In the genomic region with DNA sequence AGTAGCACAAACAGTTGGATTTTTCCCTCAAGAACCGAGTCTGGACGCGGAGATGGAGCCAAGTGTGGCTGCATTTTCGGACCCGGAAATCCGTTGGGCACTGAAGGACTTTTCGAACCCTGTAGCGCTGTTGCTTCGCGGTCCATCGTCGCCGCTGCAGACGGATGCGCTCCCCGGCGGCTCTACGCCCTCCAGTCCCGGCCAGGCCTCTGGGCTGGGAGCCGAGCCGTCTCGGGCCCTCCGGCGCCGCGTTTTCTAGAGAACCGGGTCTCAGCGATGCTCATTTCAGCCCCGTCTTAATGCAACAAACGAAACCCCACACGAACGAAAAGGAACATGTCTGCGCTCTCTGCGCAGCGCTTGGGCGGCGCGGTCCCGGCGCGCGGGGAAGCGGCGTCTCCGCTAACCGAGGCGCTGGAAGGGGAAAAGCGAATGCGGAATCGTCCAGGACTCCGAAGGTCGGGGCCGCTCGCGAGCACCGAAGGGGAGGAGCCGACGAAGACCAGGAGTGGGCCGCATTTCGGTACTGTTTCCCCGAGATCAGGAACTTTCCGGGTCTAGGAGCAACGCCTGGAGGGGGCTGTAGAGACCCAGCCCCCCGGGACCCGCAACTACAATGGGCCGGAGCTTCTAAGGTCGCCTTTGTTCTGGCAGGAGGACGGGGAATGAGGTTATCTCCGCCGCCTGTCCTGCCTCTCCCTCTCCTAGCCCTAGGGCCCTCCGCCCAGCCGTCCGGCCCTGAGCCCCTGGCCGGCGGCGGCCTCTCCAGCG, we compare ENCODE assay signal across 8 cellular contexts. TPM values are rescaled to one million over a fixed set of nuclear protein-coding genes. Genes with fewer than 3 reads are reported as not detected.
A peak's percentile ranks its signal among the peaks of the same experiment; 100 is the strongest.
DNase-seq lines count a peak whose midpoint lies in the region; ATAC-seq and TF ChIP-seq lines count a peak whose summit lies in the region.

No MANE protein-coding gene starts in this region.

- H3K4me3 ChIP-seq in iPS-20b (ENCODE audit: low read length) = peak overlapping the region; percentile 56
- peak overlapping the region; percentile 31 for H3K4me3 ChIP-seq in suprapubic skin

- peaks cover 100% of the 10 kb centered on the region for H3K27me3 ChIP-seq in iPS-20b (ENCODE audit: insufficient read depth, low read length)
- H3K27me3 ChIP-seq in suprapubic skin = peaks cover 100% of the 10 kb centered on the region

- H3K36me3 ChIP-seq in iPS-20b (ENCODE audit: insufficient read depth, low read depth, low read length) = no peaks in the 10 kb centered on the region
- no peaks in the 10 kb centered on the region for H3K36me3 ChIP-seq in suprapubic skin

- H3K27ac Mint-ChIP-seq in activated T-cell treated with anti-CD3 and anti-CD28 coated beads, Interleukin-2, amount 50 U/mL, for 72 hours = no peak overlapping the region

- peaks cover 9% of the 10 kb centered on the region for H3K4me1 ChIP-seq in iPS-20b (ENCODE audit: insufficient read depth, low read length)
- peaks cover 64% of the 10 kb centered on the region for H3K4me1 ChIP-seq in suprapubic skin

- H3K4me1 Mint-ChIP-seq in activated T-cell treated with anti-CD3 and anti-CD28 coated beads, Interleukin-2, amount 50 U/mL, for 4 hours (ENCODE audit: low read depth) = peaks cover 31% of the 10 kb centered on the region
- peaks cover 35% of the 10 kb centered on the region for H3K4me1 Mint-ChIP-seq in activated T-cell treated with anti-CD3 and anti-CD28 coated beads, Interleukin-2, amount 50 U/mL, for 72 hours (ENCODE audit: low read depth)

- TF ChIP-seq POLR2A in suprapubic skin (IDR thresholded peaks at IDR 0.05) = no peak

- H3K9me3 ChIP-seq in iPS-20b (ENCODE audit: insufficient read depth, low read depth, low read length) = peaks cover 9% of the 10 kb centered on the region; the same call in 1 of the 2 replicates
- no peaks in the 10 kb centered on the region for H3K9me3 ChIP-seq in suprapubic skin

- 4% methylated on average over 45 of the region's 77 CpGs for WGBS in suprapubic skin

- no peak overlapping the region for H3K9ac ChIP-seq in iPS-20b (ENCODE audit: low read depth, low read length)

- no peak for DNase-seq in activated T-cell treated with anti-CD3 and anti-CD28 coated beads, Interleukin-2, amount 50 U/mL, for 4 hours
- DNase-seq in activated T-cell treated with anti-CD3 and anti-CD28 coated beads for 4 hours (no peak), suprapubic skin (ENCODE audit: low spot score in 2 of 2) (peak in 1 of 2 donors; percentile 51), NCI-H1436 (lab: John Stamatoyannopoulos, UW) (no peak)
- DNase-seq in activated T-cell treated with anti-CD3 and anti-CD28 coated beads, Interleukin-2, amount 50 U/mL, for 72 hours = peak; percentile 60 to 72

- H3K27ac ChIP-seq in iPS-20b (ENCODE audit: low read length) (no peak overlapping the region), suprapubic skin (no peak overlapping the region)

- no peaks in the 10 kb centered on the region for H3K9me3 Mint-ChIP-seq in activated T-cell treated with anti-CD3 and anti-CD28 coated beads, Interleukin-2, amount 50 U/mL, for 4 hours
- H3K9me3 Mint-ChIP-seq in activated T-cell treated with anti-CD3 and anti-CD28 coated beads, Interleukin-2, amount 50 U/mL, for 72 hours = no peaks in the 10 kb centered on the region

- H3K36me3 Mint-ChIP-seq in activated T-cell treated with anti-CD3 and anti-CD28 coated beads, Interleukin-2, amount 50 U/mL, for 4 hours (ENCODE audit: insufficient read depth) = no peaks in the 10 kb centered on the region
- no peaks in the 10 kb centered on the region for H3K36me3 Mint-ChIP-seq in activated T-cell treated with anti-CD3 and anti-CD28 coated beads, Interleukin-2, amount 50 U/mL, for 72 hours (ENCODE audit: insufficient read depth in 2 of 2)

- no peak for TF ChIP-seq CTCF in suprapubic skin (IDR thresholded peaks at IDR 0.05)

- peak; percentile 23 to 45 for ATAC-seq in activated T-cell treated with anti-CD3 and anti-CD28 coated beads, Interleukin-2, amount 50 U/mL, for 4 hours
- ATAC-seq in activated T-cell treated with anti-CD3 and anti-CD28 coated beads, Interleukin-2, amount 50 U/mL, for 72 hours (replicated peaks in 1 of 2) = peak; percentile 30 to 32
- ATAC-seq in HG02981 (IDR thresholded peaks at IDR 0.05; ENCODE audit: unreplicated experiment) = no peak
- no peak for ATAC-seq in GM19351 (IDR thresholded peaks at IDR 0.05; ENCODE audit: unreplicated experiment)

- peaks cover 66% of the 10 kb centered on the region for H3K27me3 Mint-ChIP-seq in activated T-cell treated with anti-CD3 and anti-CD28 coated beads, Interleukin-2, amount 50 U/mL, for 4 hours (ENCODE audit: low read depth)
- H3K27me3 Mint-ChIP-seq in activated T-cell treated with anti-CD3 and anti-CD28 coated beads, Interleukin-2, amount 50 U/mL, for 72 hours (ENCODE audit: low read depth) = peaks cover 69% of the 10 kb centered on the region

- H3K4me3 Mint-ChIP-seq in activated T-cell treated with anti-CD3 and anti-CD28 coated beads, Interleukin-2, amount 50 U/mL, for 4 hours = peak overlapping the region; percentile 45
- H3K4me3 Mint-ChIP-seq in activated T-cell treated with anti-CD3 and anti-CD28 coated beads, Interleukin-2, amount 50 U/mL, for 72 hours = peak overlapping the region; percentile 82 to 83

- no peak for TF ChIP-seq EP300 in suprapubic skin (IDR thresholded peaks at IDR 0.05)

RNA-seq across cellular contexts. Expression of a gene that starts 3.2 kb away (rescaled TPM):
- under 1 TPM in 1 of 3 donors, not detected in 2; 0.08 TPM for total RNA-seq in activated T-cell treated with anti-CD3 and anti-CD28 coated beads, Interleukin-2, amount 50 U/mL, for 4 hours
- under 1 TPM; 0.44 to 0.50 TPM for total RNA-seq in activated T-cell treated with anti-CD3 and anti-CD28 coated beads, Interleukin-2, amount 50 U/mL, for 72 hours
- total RNA-seq in suprapubic skin = not detected

RNA-seq across cellular contexts. Expression of a gene that starts 33.3 kb away (rescaled TPM):
- total RNA-seq in activated T-cell treated with anti-CD3 and anti-CD28 coated beads, Interleukin-2, amount 50 U/mL, for 4 hours = 10 to 100 TPM in 1 of 3 donors, 1 to 10 TPM in 2; 7.7 to 11.2 (median 8.5) TPM
- total RNA-seq in activated T-cell treated with anti-CD3 and anti-CD28 coated beads, Interleukin-2, amount 50 U/mL, for 72 hours = 1 to 10 TPM in 1 of 2 donors, under 1 TPM in 1; 0.65 to 1.9 TPM
- 10 to 100 TPM; 11.9 to 14.2 (median 14.1) TPM for total RNA-seq in suprapubic skin

Comparison
In these comparisons a context has a peak if more than half of its experiments do, and no peak if none do; other contexts are left out.
1. DNase-seq: peak in activated T-cell treated with anti-CD3 and anti-CD28 coated beads, Interleukin-2, amount 50 U/mL, for 72 hours (2 of 2); none in activated T-cell treated with anti-CD3 and anti-CD28 coated beads, Interleukin-2, amount 50 U/mL, for 4 hours (single experiment), activated T-cell treated with anti-CD3 and anti-CD28 coated beads for 4 hours (single experiment) and NCI-H1436 (single experiment).
2. ATAC-seq: peak in activated T-cell treated with anti-CD3 and anti-CD28 coated beads, Interleukin-2, amount 50 U/mL, for 4 hours (2 of 2) and activated T-cell treated with anti-CD3 and anti-CD28 coated beads, Interleukin-2, amount 50 U/mL, for 72 hours (2 of 2); none in HG02981 (single experiment) and GM19351 (single experiment).